24 cellular contexts compared by ENCODE assay signal in the genomic region with DNA sequence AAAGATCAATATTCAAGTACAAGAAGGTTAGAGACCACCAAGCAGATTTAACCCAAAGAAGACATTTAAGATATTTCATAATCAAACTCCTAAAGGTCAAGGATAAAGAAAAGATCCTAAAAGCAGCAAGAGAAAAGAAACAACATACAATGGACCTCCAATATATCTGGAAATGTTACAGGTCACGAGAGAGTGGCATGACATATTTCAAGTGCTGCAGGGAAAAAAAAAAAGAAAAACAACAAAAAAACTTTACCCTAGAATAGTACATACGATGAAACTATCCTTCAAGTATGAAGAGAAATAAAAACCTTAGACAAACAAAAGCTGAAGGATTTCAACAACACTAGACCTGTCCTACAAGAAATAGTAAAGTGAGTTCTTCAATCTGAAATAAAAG.
"Had no signal": no experiment of that assay in that cellular context is flagged by ENCODE, and none has a peak within 500 bp of the region (broad histone marks: within the 10 kb centered on the region; RNA-seq: fewer than 3 reads in every experiment).

No MANE protein-coding gene starts in this region.

- H3K9me3 Mint-ChIP-seq: activated CD4-positive, alpha-beta memory T cell treated with anti-CD3 and anti-CD28 coated beads, Interleukin-2, amount 10 ng/mL, durations not matched to agents 7 days and 5 days; activated CD4-positive, alpha-beta T cell treated with anti-CD3 and anti-CD28 coated beads, Interleukin-2, amount 10 ng/mL, durations not matched to agents 24 days and 14 days; activated naive CD4-positive, alpha-beta T cell treated with anti-CD3 and anti-CD28 coated beads, Interleukin-2, amount 50 U/mL, for 72 hours; activated T-cell treated with anti-CD3 and anti-CD28 coated beads, Interleukin-2, amount 50 U/mL, for 24 hours had no signal

- H3K4me1 ChIP-seq: colonic mucosa, gastrocnemius medialis had no signal

- H3K27ac Mint-ChIP-seq: activated CD4-positive, alpha-beta memory T cell treated with anti-CD3 and anti-CD28 coated beads, Interleukin-2, amount 10 ng/mL, durations not matched to agents 7 days and 5 days; activated CD4-positive, alpha-beta T cell treated with anti-CD3 and anti-CD28 coated beads for 36 hours; activated CD4-positive, alpha-beta T cell treated with anti-CD3 and anti-CD28 coated beads, Interleukin-2, amount 10 ng/mL, durations not matched to agents 24 days and 14 days; activated naive CD4-positive, alpha-beta T cell treated with anti-CD3 and anti-CD28 coated beads, Interleukin-2, amount 10 ng/mL, durations not matched to agents 7 days and 5 days; activated naive CD4-positive, alpha-beta T cell treated with anti-CD3 and anti-CD28 coated beads, Interleukin-2, amount 50 U/mL, for 72 hours; activated naive CD8-positive, alpha-beta T cell treated with anti-CD3 and anti-CD28 coated beads, Interleukin-2, amount 10 ng/mL, durations not matched to agents 7 days and 5 days; activated T-cell treated with anti-CD3 and anti-CD28 coated beads, Interleukin-2, amount 50 U/mL, for 24 hours; activated T-cell treated with anti-CD3 and anti-CD28 coated beads, Interleukin-2, amount 50 U/mL, for 72 hours had no signal

- H3K9me3 ChIP-seq: colonic mucosa, gastrocnemius medialis had no signal

- H3K4me1 Mint-ChIP-seq: activated CD4-positive, alpha-beta memory T cell treated with anti-CD3 and anti-CD28 coated beads, Interleukin-2, amount 10 ng/mL, durations not matched to agents 7 days and 5 days; activated CD4-positive, alpha-beta T cell treated with anti-CD3 and anti-CD28 coated beads for 36 hours; activated naive CD4-positive, alpha-beta T cell treated with anti-CD3 and anti-CD28 coated beads, Interleukin-2, amount 10 ng/mL, durations not matched to agents 7 days and 5 days; activated naive CD8-positive, alpha-beta T cell treated with anti-CD3 and anti-CD28 coated beads, Interleukin-2, amount 10 ng/mL, durations not matched to agents 7 days and 5 days had no signal

- H3K36me3 ChIP-seq: brain microvascular endothelial cell, colonic mucosa, gastrocnemius medialis had no signal

- H3K4me3 Mint-ChIP-seq: activated CD4-positive, alpha-beta memory T cell treated with anti-CD3 and anti-CD28 coated beads, Interleukin-2, amount 10 ng/mL, durations not matched to agents 7 days and 5 days; activated CD4-positive, alpha-beta T cell treated with anti-CD3 and anti-CD28 coated beads for 36 hours; activated CD4-positive, alpha-beta T cell treated with anti-CD3 and anti-CD28 coated beads, Interleukin-2, amount 10 ng/mL, durations not matched to agents 24 days and 14 days; activated naive CD4-positive, alpha-beta T cell treated with anti-CD3 and anti-CD28 coated beads, Interleukin-2, amount 10 ng/mL, durations not matched to agents 7 days and 5 days; activated naive CD8-positive, alpha-beta T cell treated with anti-CD3 and anti-CD28 coated beads, Interleukin-2, amount 10 ng/mL, durations not matched to agents 7 days and 5 days; activated T-cell treated with anti-CD3 and anti-CD28 coated beads, Interleukin-2, amount 50 U/mL, for 24 hours; activated T-cell treated with anti-CD3 and anti-CD28 coated beads, Interleukin-2, amount 50 U/mL, for 72 hours had no signal

- H3K27ac ChIP-seq: brain microvascular endothelial cell, colonic mucosa, gastrocnemius medialis had no signal

- DNase-seq: activated CD4-positive, alpha-beta memory T cell treated with anti-CD3 and anti-CD28 coated beads, Interleukin-2, amount 10 ng/mL, durations not matched to agents 7 days and 5 days; activated CD4-positive, alpha-beta T cell treated with anti-CD3 and anti-CD28 coated beads for 36 hours; activated CD4-positive, alpha-beta T cell treated with anti-CD3 and anti-CD28 coated beads, Interleukin-2, amount 10 ng/mL, durations not matched to agents 24 days and 14 days; activated CD4-positive, CD25-positive, alpha-beta regulatory T cell; activated CD4-positive, CD25-positive, alpha-beta regulatory T cell treated with anti-CD3 and anti-CD28 coated beads, Interleukin-2, amount 50 U/mL, for 72 hours; activated CD8-positive, alpha-beta memory T cell treated with anti-CD3 and anti-CD28 coated beads, Interleukin-2, amount 50 U/mL, for 48 hours; activated gamma-delta T cell; activated naive CD4-positive, alpha-beta T cell; activated naive CD4-positive, alpha-beta T cell treated with anti-CD3 and anti-CD28 coated beads, Interleukin-2, amount 10 ng/mL, durations not matched to agents 7 days and 5 days; activated naive CD8-positive, alpha-beta T cell treated with anti-CD3 and anti-CD28 coated beads, Interleukin-2, amount 10 ng/mL, durations not matched to agents 7 days and 5 days; activated T-cell treated with anti-CD3 and anti-CD28 coated beads for 4 hours; activated T-cell treated with anti-CD3 and anti-CD28 coated beads, Interleukin-2, amount 50 U/mL, for 24 hours; activated T-cell treated with anti-CD3 and anti-CD28 coated beads, Interleukin-2, amount 50 U/mL, for 72 hours; amniotic stem cell; anterior cingulate cortex; brain microvascular endothelial cell; caudate nucleus; colonic mucosa; effector CD8-positive, alpha-beta T cell; foreskin fibroblast; gastrocnemius medialis; glutamatergic neuron; T-helper 2 cell had no signal

- H3K4me3 ChIP-seq: colonic mucosa, gastrocnemius medialis had no signal

- H3K27me3 Mint-ChIP-seq: activated CD4-positive, alpha-beta memory T cell treated with anti-CD3 and anti-CD28 coated beads, Interleukin-2, amount 10 ng/mL, durations not matched to agents 7 days and 5 days; activated CD4-positive, alpha-beta T cell treated with anti-CD3 and anti-CD28 coated beads for 36 hours; activated CD4-positive, alpha-beta T cell treated with anti-CD3 and anti-CD28 coated beads, Interleukin-2, amount 10 ng/mL, durations not matched to agents 24 days and 14 days; activated naive CD4-positive, alpha-beta T cell treated with anti-CD3 and anti-CD28 coated beads, Interleukin-2, amount 10 ng/mL, durations not matched to agents 7 days and 5 days; activated naive CD8-positive, alpha-beta T cell treated with anti-CD3 and anti-CD28 coated beads, Interleukin-2, amount 10 ng/mL, durations not matched to agents 7 days and 5 days; activated T-cell treated with anti-CD3 and anti-CD28 coated beads, Interleukin-2, amount 50 U/mL, for 24 hours had no signal

- H3K27me3 ChIP-seq: brain microvascular endothelial cell, colonic mucosa, gastrocnemius medialis had no signal
